Comparison of ENCODE assay signal across 20 cellular contexts in genomic region chr2:2825516-2826208, GRCh38.
DNase-seq lines count a peak whose midpoint lies in the region; ATAC-seq and TF ChIP-seq lines count a peak whose summit lies in the region.
"Had no signal": no experiment of that assay in that cellular context is flagged by ENCODE, and none has a peak within 500 bp of the region (broad histone marks: within the 10 kb centered on the region; RNA-seq: fewer than 3 reads in every experiment).

No MANE protein-coding gene starts in this region.

- no peaks in the 10 kb centered on the region for H3K4me1 Mint-ChIP-seq in activated CD4-positive, alpha-beta T cell treated with anti-CD3 and anti-CD28 coated beads, Interleukin-2, amount 10 ng/mL, durations not matched to agents 24 days and 14 days
- H3K4me1 Mint-ChIP-seq: CD4-positive, CD25-positive, alpha-beta regulatory T cell had no signal

- H2BK120ac ChIP-seq in trophoblast cell (ENCODE audit: insufficient read depth, low read length, poor library complexity): no peak overlapping the region

- no peak for ATAC-seq in upper lobe of right lung

- H3K4ac ChIP-seq in trophoblast cell (ENCODE audit: low read depth, low read length): no peak overlapping the region

- no peaks in the 10 kb centered on the region for H3K79me1 ChIP-seq in trophoblast cell (ENCODE audit: low read length)

- no peak overlapping the region for H3K23ac ChIP-seq in trophoblast cell (ENCODE audit: low read length)

- H2AFZ ChIP-seq in trophoblast cell (ENCODE audit: insufficient read depth, low read length, poor library complexity): no peak overlapping the region

- H3K27ac Mint-ChIP-seq in activated CD4-positive, alpha-beta T cell treated with anti-CD3 and anti-CD28 coated beads, Interleukin-2, amount 10 ng/mL, durations not matched to agents 24 days and 14 days: no peak overlapping the region
- H3K27ac Mint-ChIP-seq: CD4-positive, CD25-positive, alpha-beta regulatory T cell had no signal

- H3K9ac ChIP-seq in BLaER1 treated with 17β-estradiol and CSF1 and Interleukin-3, amounts not matched to agents 10 nM and 100 nM: no peak overlapping the region
- H3K9ac ChIP-seq in trophoblast cell (ENCODE audit: low read length): no peak overlapping the region

- H3K36me3 ChIP-seq in BLaER1 treated with 17β-estradiol and CSF1 and Interleukin-3, amounts not matched to agents 10 nM and 100 nM: no peaks in the 10 kb centered on the region
- H3K36me3 ChIP-seq in trophoblast cell (ENCODE audit: control insufficient read depth in 1 of 2, insufficient read depth in 2 of 2, low read length in 2 of 2) (no peaks in the 10 kb centered on the region), upper lobe of right lung (no peaks in the 10 kb centered on the region)
- H3K36me3 ChIP-seq: HAP-1 had no signal

- no peak overlapping the region for H3K27ac ChIP-seq in BLaER1 treated with 17β-estradiol and CSF1 and Interleukin-3, amounts not matched to agents 10 nM and 100 nM
- H3K27ac ChIP-seq in trophoblast cell (ENCODE audit: low read depth, low read length) (no peak overlapping the region), upper lobe of right lung (no peak overlapping the region)

- no peak overlapping the region for H2BK12ac ChIP-seq in trophoblast cell (ENCODE audit: low read length)

- H4K91ac ChIP-seq in trophoblast cell (ENCODE audit: low read depth, low read length): no peak overlapping the region

- no peaks in the 10 kb centered on the region for H3K27me3 ChIP-seq in BLaER1 treated with 17β-estradiol and CSF1 and Interleukin-3, amounts not matched to agents 10 nM and 100 nM
- no peaks in the 10 kb centered on the region for H3K27me3 ChIP-seq in trophoblast cell (ENCODE audit: insufficient read depth, low read length)
- no peaks in the 10 kb centered on the region for H3K27me3 ChIP-seq in upper lobe of right lung

- H3K4me1 ChIP-seq in BLaER1 treated with 17β-estradiol and CSF1 and Interleukin-3, amounts not matched to agents 10 nM and 100 nM: peaks cover 0 to 26% (median 18%) of the 10 kb centered on the region in 10 experiments; a peak in 13 of 20 replicates
- H3K4me1 ChIP-seq in trophoblast cell (ENCODE audit: control insufficient read depth in 1 of 2, insufficient read depth in 2 of 2, low read length in 2 of 2) (no peaks in the 10 kb centered on the region), upper lobe of right lung (no peaks in the 10 kb centered on the region)
- H3K4me1 ChIP-seq: HAP-1 had no signal

- peak overlapping the region in 8 of 11 experiments; percentile 1 to 58 (median 46); a peak in 12 of 22 replicates for H3K4me2 ChIP-seq in BLaER1 treated with 17β-estradiol and CSF1 and Interleukin-3, amounts not matched to agents 10 nM and 100 nM
- H3K4me2 ChIP-seq in trophoblast cell (ENCODE audit: low read length): no peak overlapping the region

- no peak overlapping the region for H4K12ac ChIP-seq in trophoblast cell (ENCODE audit: low read depth, low read length)

- no peak overlapping the region for H3K14ac ChIP-seq in trophoblast cell (ENCODE audit: low read length)

- no peaks in the 10 kb centered on the region for H3K9me3 Mint-ChIP-seq in activated CD4-positive, alpha-beta T cell treated with anti-CD3 and anti-CD28 coated beads, Interleukin-2, amount 10 ng/mL, durations not matched to agents 24 days and 14 days

- TF ChIP-seq CTCF in upper lobe of right lung (IDR thresholded peaks at IDR 0.05): no peak

- no peak overlapping the region for H4K8ac ChIP-seq in trophoblast cell (ENCODE audit: low read depth, low read length)

- H3K79me2 ChIP-seq in trophoblast cell (ENCODE audit: control insufficient read depth, insufficient read depth, low read length, poor library complexity): no peaks in the 10 kb centered on the region

- WGBS in trophoblast cell (ENCODE audit: extremely low coverage, insufficient coverage, insufficient read length): no CpG with 5 or more reads among the region's 21 CpGs

- H3K4me3 ChIP-seq in BLaER1 treated with 17β-estradiol and CSF1 and Interleukin-3, amounts not matched to agents 10 nM and 100 nM: no peak overlapping the region
- H3K4me3 ChIP-seq in trophoblast cell (ENCODE audit: low read depth, low read length) (peak overlapping the region; percentile 40), upper lobe of right lung (no peak overlapping the region)
- H3K4me3 ChIP-seq: HAP-1 had no signal

- no peaks in the 10 kb centered on the region for H3K36me3 Mint-ChIP-seq in activated CD4-positive, alpha-beta T cell treated with anti-CD3 and anti-CD28 coated beads, Interleukin-2, amount 10 ng/mL, durations not matched to agents 24 days and 14 days (ENCODE audit: low read depth)
- H3K36me3 Mint-ChIP-seq: CD4-positive, CD25-positive, alpha-beta regulatory T cell had no signal

- no peak overlapping the region for H3K4me3 Mint-ChIP-seq in activated CD4-positive, alpha-beta T cell treated with anti-CD3 and anti-CD28 coated beads, Interleukin-2, amount 10 ng/mL, durations not matched to agents 24 days and 14 days
- H3K4me3 Mint-ChIP-seq: CD4-positive, CD25-positive, alpha-beta regulatory T cell had no signal

- no peak overlapping the region for H2AK5ac ChIP-seq in trophoblast cell (ENCODE audit: low read length)

- H3K27me3 Mint-ChIP-seq in activated CD4-positive, alpha-beta T cell treated with anti-CD3 and anti-CD28 coated beads, Interleukin-2, amount 10 ng/mL, durations not matched to agents 24 days and 14 days: peaks cover 1% of the 10 kb centered on the region
- H3K27me3 Mint-ChIP-seq: CD4-positive, CD25-positive, alpha-beta regulatory T cell had no signal

- H3K9me3 ChIP-seq in BLaER1 treated with 17β-estradiol and CSF1 and Interleukin-3, amounts not matched to agents 10 nM and 100 nM (replicated peaks in 1 of 11): peaks cover 9 to 20% (median 14%) of the 10 kb centered on the region in 11 experiments
- H3K9me3 ChIP-seq in trophoblast cell (ENCODE audit: insufficient read depth, low read depth, low read length) (peaks cover 10% of the 10 kb centered on the region), upper lobe of right lung (no peaks in the 10 kb centered on the region)
- H3K9me3 ChIP-seq: HAP-1 had no signal

- DNase-seq in NCI-H2171 treated with DMSO at 0.1 percent for 48 hours (lab: John Stamatoyannopoulos, UW) (peak; percentile 23), NCI-H2171 (lab: John Stamatoyannopoulos, UW) (no peak), ecto neural progenitor cell (ENCODE audit: low spot score) (peak; percentile 24), trophoblast cell (no peak), SKM-1 (lab: John Stamatoyannopoulos, UW; ENCODE audit: unreplicated experiment) (no peak), upper lobe of right lung (no peak)
- no peak for DNase-seq in activated CD4-positive, alpha-beta T cell treated with anti-CD3 and anti-CD28 coated beads, Interleukin-2, amount 10 ng/mL, durations not matched to agents 24 days and 14 days
- DNase-seq: 8988T; CD4-positive, CD25-positive, alpha-beta regulatory T cell; COR-L47; DMS 273 treated with DMSO at 0.1 percent for 48 hours; DND-41; IMR-90; NCI-H1417 treated with DMSO at 0.1 percent for 48 hours; NCI-H187 treated with DMSO at 0.1 percent for 48 hours; NCI-H446 treated with DMSO at 0.1 percent for 48 hours; NCI-H774; SHP77 had no signal

- H2BK5ac ChIP-seq in trophoblast cell (ENCODE audit: low read depth, low read length, poor library complexity): no peak overlapping the region

- H4K20me1 ChIP-seq in BLaER1 treated with 17β-estradiol and CSF1 and Interleukin-3, amounts not matched to agents 10 nM and 100 nM: no peaks in the 10 kb centered on the region

- intact Hi-C loops in upper lobe of right lung (cut with DNase I): no loop called here
- intact Hi-C loops in activated CD4-positive, alpha-beta T cell treated with anti-CD3 and anti-CD28 coated beads, Interleukin-2, amount 10 ng/mL, durations not matched to agents 24 days and 14 days (cut with micrococcal nuclease): no loop called here

- no peak overlapping the region for H3K18ac ChIP-seq in trophoblast cell (ENCODE audit: low read length)

Comparison
In these comparisons a context has a peak if more than half of its experiments do, and no peak if none do; other contexts are left out.
1. DNase-seq: peak in NCI-H2171 treated with DMSO at 0.1 percent for 48 hours (single experiment) and ecto neural progenitor cell (single experiment); none in NCI-H2171 (single experiment), trophoblast cell (0 of 2), SKM-1 (single experiment), upper lobe of right lung (single experiment) and activated CD4-positive, alpha-beta T cell treated with anti-CD3 and anti-CD28 coated beads, Interleukin-2, amount 10 ng/mL, durations not matched to agents 24 days and 14 days (single experiment).